1 cellular context compared by ENCODE assay signal in genomic region chr1:25711555-25712298, GRCh38.
TF ChIP-seq lines count a peak whose summit lies in the region.

No MANE protein-coding gene starts in this region.

TF ChIP-seq in SK-N-SH, 30 proteins besides CTCF, POLR2A, EP300 and RAD21 (continued from another document):
- TF ChIP-seq REST (IDR thresholded peaks at IDR 0.05; ENCODE audit: low read depth, low read length) = no peak
- TF ChIP-seq USF1 (IDR thresholded peaks at IDR 0.05; ENCODE audit: borderline replicate concordance, low read depth) = no peak
- TF ChIP-seq YY1 (IDR thresholded peaks at IDR 0.05; ENCODE audit: low read depth) = no peak
- TF ChIP-seq FOXJ3 (CRISPR knock-in tag; IDR thresholded peaks at IDR 0.05) = no peak
